29 cellular contexts compared by ENCODE assay signal in the genomic region with DNA sequence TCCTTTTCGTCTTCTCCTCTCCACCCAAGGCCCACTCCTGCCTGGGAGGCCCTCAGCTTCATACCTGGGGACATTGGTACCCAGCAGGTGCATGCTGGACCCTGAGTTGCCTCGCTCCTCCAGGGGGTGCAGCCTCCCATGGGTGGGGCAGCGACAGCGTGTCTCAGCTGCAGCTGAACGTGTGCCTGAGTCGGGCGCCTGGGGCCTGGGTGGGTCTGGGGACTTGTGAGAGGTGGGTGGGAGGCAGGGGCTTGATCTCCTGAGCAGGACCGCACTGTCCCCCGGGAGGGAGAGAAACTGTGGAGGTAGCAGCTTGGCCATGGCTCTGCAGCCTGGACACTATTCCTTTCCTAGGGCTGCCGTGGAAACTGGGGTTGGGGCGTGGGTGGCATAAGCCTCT. TPM values are rescaled to one million over a fixed set of nuclear protein-coding genes. Genes with fewer than 3 reads are reported as not detected.
"Had no signal": no experiment of that assay in that cellular context is flagged by ENCODE, and none has a peak within 500 bp of the region (broad histone marks: within the 10 kb centered on the region; RNA-seq: fewer than 3 reads in every experiment).

No MANE protein-coding gene starts in this region.

- DNase-seq: activated CD4-positive, alpha-beta memory T cell treated with anti-CD3 and anti-CD28 coated beads for 36 hours; activated CD4-positive, alpha-beta T cell treated with anti-CD3 and anti-CD28 coated beads, Interleukin-2, amount 10 ng/mL, durations not matched to agents 7 days and 5 days; activated CD4-positive, CD25-positive, alpha-beta regulatory T cell; activated CD8-positive, alpha-beta memory T cell treated with anti-CD3 and anti-CD28 coated beads for 24 hours; activated gamma-delta T cell treated with Interleukin-2 at 50 U/mL for 16 hours; activated naive CD4-positive, alpha-beta T cell treated with anti-CD3 and anti-CD28 coated beads, Interleukin-2, amount 10 ng/mL, durations not matched to agents 7 days and 5 days; activated naive CD8-positive, alpha-beta T cell treated with anti-CD3 and anti-CD28 coated beads for 36 hours; activated T-cell treated with anti-CD3 and anti-CD28 coated beads, Interleukin-2, amount 50 U/mL, for 4 hours; anterior cingulate cortex; IMR-90; Kasumi-1; KBM-7; NCI-H1048; NCI-H146; NCI-H187 treated with DMSO at 0.1 percent for 48 hours; NCI-H2081 treated with DMSO at 0.1 percent for 48 hours; NCI-H2227 treated with DMSO at 0.1 percent for 48 hours; NCI-H524 treated with DMSO at 0.1 percent for 48 hours; NCI-H748 treated with DMSO at 0.1 percent for 48 hours; OCI-M1; Right ventricle myocardium superior; SJCRH30; SK-N-SH; T-helper 1 cell had no signal

- H3K27me3 ChIP-seq: breast epithelium, SJCRH30 had no signal

- H3K27ac ChIP-seq: breast epithelium, RWPE1, SJCRH30, VCaP had no signal

- H3K9me3 ChIP-seq: SK-N-SH had no signal

- H3K36me3 ChIP-seq: breast epithelium had no signal

- H3K4me3 ChIP-seq: breast epithelium, SJCRH30 had no signal

- ATAC-seq: activated T-cell treated with anti-CD3 and anti-CD28 coated beads, Interleukin-2, amount 50 U/mL, for 4 hours; Panc1 had no signal

- H3K4me3 Mint-ChIP-seq: activated CD4-positive, alpha-beta memory T cell treated with anti-CD3 and anti-CD28 coated beads for 36 hours; activated CD4-positive, alpha-beta T cell treated with anti-CD3 and anti-CD28 coated beads, Interleukin-2, amount 10 ng/mL, durations not matched to agents 7 days and 5 days; activated naive CD4-positive, alpha-beta T cell treated with anti-CD3 and anti-CD28 coated beads, Interleukin-2, amount 10 ng/mL, durations not matched to agents 7 days and 5 days; activated naive CD8-positive, alpha-beta T cell treated with anti-CD3 and anti-CD28 coated beads for 36 hours; activated T-cell treated with anti-CD3 and anti-CD28 coated beads, Interleukin-2, amount 50 U/mL, for 4 hours had no signal

- H3K4me1 ChIP-seq: breast epithelium had no signal

- H3K4me1 Mint-ChIP-seq: activated CD4-positive, alpha-beta T cell treated with anti-CD3 and anti-CD28 coated beads, Interleukin-2, amount 10 ng/mL, durations not matched to agents 7 days and 5 days; activated naive CD4-positive, alpha-beta T cell treated with anti-CD3 and anti-CD28 coated beads, Interleukin-2, amount 10 ng/mL, durations not matched to agents 7 days and 5 days had no signal

- H3K27ac Mint-ChIP-seq: activated CD4-positive, alpha-beta memory T cell treated with anti-CD3 and anti-CD28 coated beads for 36 hours; activated CD4-positive, alpha-beta T cell treated with anti-CD3 and anti-CD28 coated beads, Interleukin-2, amount 10 ng/mL, durations not matched to agents 7 days and 5 days; activated naive CD4-positive, alpha-beta T cell treated with anti-CD3 and anti-CD28 coated beads, Interleukin-2, amount 10 ng/mL, durations not matched to agents 7 days and 5 days; activated naive CD8-positive, alpha-beta T cell treated with anti-CD3 and anti-CD28 coated beads for 36 hours had no signal

RNA-seq across cellular contexts. Expression of a gene that starts 25.9 kb away (rescaled TPM):
- total RNA-seq: activated CD4-positive, alpha-beta T cell treated with anti-CD3 and anti-CD28 coated beads, Interleukin-2, amount 10 ng/mL, durations not matched to agents 7 days and 5 days; T-helper 2 cell treated with Interferon-gamma antibody and Interleukin-4, amounts not matched to agents 100 ng/mL and 5 ng/mL, for 36 hours had no signal
